In the genomic region with DNA sequence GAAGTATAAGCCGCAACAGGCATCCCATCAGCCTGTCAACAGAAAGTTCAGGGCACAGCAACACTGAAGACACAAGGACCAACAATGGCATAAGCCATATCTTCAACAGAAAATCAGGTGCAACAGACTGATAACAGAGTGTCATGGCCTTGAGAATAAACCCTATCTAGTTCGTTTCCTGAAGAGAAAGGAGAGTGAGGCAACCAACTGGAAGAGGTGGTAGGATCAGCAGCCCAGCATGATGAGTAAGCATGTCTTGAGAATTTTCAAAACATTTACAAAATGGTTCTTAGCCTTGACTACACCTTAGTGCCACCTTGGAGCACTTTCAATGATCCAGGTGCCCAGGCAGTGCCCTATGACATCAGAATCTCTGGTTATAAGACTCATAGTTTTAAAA, we compare ENCODE assay signal across 15 cellular contexts.
A peak's percentile ranks its signal among the peaks of the same experiment; 100 is the strongest.
DNase-seq lines count a peak whose midpoint lies in the region; FAIRE-seq and TF ChIP-seq lines count a peak whose summit lies in the region.
"Had no signal": no experiment of that assay in that cellular context is flagged by ENCODE, and none has a peak within 500 bp of the region (broad histone marks: within the 10 kb centered on the region; RNA-seq: fewer than 3 reads in every experiment).

No MANE protein-coding gene starts in this region.

- H3K27ac ChIP-seq in smooth muscle cell (ENCODE audit: low read depth) = no peak overlapping the region
- H3K27ac ChIP-seq: BLaER1, Peyer's patch had no signal

- H3K79me2 ChIP-seq in smooth muscle cell (ENCODE audit: low read depth) = no peaks in the 10 kb centered on the region

- H3K4me3 Mint-ChIP-seq in activated naive CD4-positive, alpha-beta T cell treated with anti-CD3 and anti-CD28 coated beads for 36 hours = no peak overlapping the region
- H3K4me3 Mint-ChIP-seq: CD8-positive, alpha-beta memory T cell had no signal

- no peaks in the 10 kb centered on the region for H3F3A ChIP-seq in smooth muscle cell (ENCODE audit: low read depth)

- intact Hi-C loops in activated naive CD4-positive, alpha-beta T cell treated with anti-CD3 and anti-CD28 coated beads for 36 hours (cut with micrococcal nuclease) = no loop called here
- intact Hi-C loops in head of caudate nucleus (cut with DNase I) = no loop called here

- H3K27ac Mint-ChIP-seq in activated naive CD4-positive, alpha-beta T cell treated with anti-CD3 and anti-CD28 coated beads for 36 hours = no peak overlapping the region
- H3K27ac Mint-ChIP-seq: CD8-positive, alpha-beta memory T cell had no signal

- H2AFZ ChIP-seq in smooth muscle cell (ENCODE audit: low read depth) = no peak overlapping the region

- no peaks in the 10 kb centered on the region for H4K20me1 ChIP-seq in smooth muscle cell (ENCODE audit: low read depth)
- H4K20me1 ChIP-seq: BLaER1 had no signal

- in situ Hi-C loops in KBM-7 (cut with MboI; ENCODE audit: low pct_unique_long_range_greater_than_20kb, low sequenced_read_pairs) = no loop called here

- DNase-seq in KBM-7 (peak; percentile 1), amniotic epithelial cell (ENCODE audit: low read depth) (peak; percentile 53), kidney tubule cell (ENCODE audit: low spot score) (peak; percentile 33), smooth muscle cell (lab: John Stamatoyannopoulos, UW; ENCODE audit: unreplicated experiment) (no peak), head of caudate nucleus (no peak), HTR-8/SVneo (ENCODE audit: insufficient read length, low spot score) (no peak)
- DNase-seq in activated naive CD4-positive, alpha-beta T cell treated with anti-CD3 and anti-CD28 coated beads for 36 hours = no peak
- DNase-seq: CD8-positive, alpha-beta memory T cell; DMS 273 treated with DMSO at 0.1 percent for 48 hours; NCI-H1048; NCI-H1694; Peyer's patch; Right ventricle myocardium superior; SK-N-SH had no signal

- H3K4me2 ChIP-seq in smooth muscle cell = no peak overlapping the region
- H3K4me2 ChIP-seq: BLaER1, SK-N-SH had no signal

- H3K4me1 Mint-ChIP-seq in activated naive CD4-positive, alpha-beta T cell treated with anti-CD3 and anti-CD28 coated beads for 36 hours (ENCODE audit: low read depth) = no peaks in the 10 kb centered on the region
- H3K4me1 Mint-ChIP-seq: CD8-positive, alpha-beta memory T cell had no signal

- FAIRE-seq in HTR-8/SVneo (lab: Jason Lieb, UNC) = no peak

- WGBS in smooth muscle cell (ENCODE audit: low lambda C conversion rate) = 92% methylated on average over 2 of the region's 2 CpGs

- no peaks in the 10 kb centered on the region for H3K36me3 ChIP-seq in smooth muscle cell (ENCODE audit: low read depth)
- H3K36me3 ChIP-seq: BLaER1, Peyer's patch had no signal

- no peaks in the 10 kb centered on the region for H3K27me3 ChIP-seq in smooth muscle cell (ENCODE audit: low read depth)
- H3K27me3 ChIP-seq: BLaER1, Peyer's patch had no signal

- H3K4me1 ChIP-seq in smooth muscle cell (ENCODE audit: low read depth) = peaks cover 15% of the 10 kb centered on the region
- H3K4me1 ChIP-seq: BLaER1, Peyer's patch had no signal

- no peaks in the 10 kb centered on the region for H3K27me3 Mint-ChIP-seq in activated naive CD4-positive, alpha-beta T cell treated with anti-CD3 and anti-CD28 coated beads for 36 hours (ENCODE audit: low read depth)

- TF ChIP-seq CTCF in smooth muscle cell (IDR thresholded peaks at IDR 0.05; ENCODE audit: borderline replicate concordance, insufficient read depth, poor library complexity, severe bottlenecking) = no peak

- no peak overlapping the region for H3K4me3 ChIP-seq in smooth muscle cell
- H3K4me3 ChIP-seq: BLaER1, Peyer's patch had no signal

- H3K9ac ChIP-seq in smooth muscle cell (ENCODE audit: low read depth) = no peak overlapping the region
- H3K9ac ChIP-seq: BLaER1, SK-N-SH had no signal

- H3K9me3 Mint-ChIP-seq in activated naive CD4-positive, alpha-beta T cell treated with anti-CD3 and anti-CD28 coated beads for 36 hours = peaks cover 1% of the 10 kb centered on the region

- CTCF ChIA-PET in activated naive CD4-positive, alpha-beta T cell treated with anti-CD3 and anti-CD28 coated beads for 36 hours (lab: Charles Lee) = no interaction called here

- no peaks in the 10 kb centered on the region for H3K9me3 ChIP-seq in smooth muscle cell (replicated peaks; ENCODE audit: low read depth)
- H3K9me3 ChIP-seq: BLaER1, Peyer's patch, SK-N-SH had no signal

- H3K36me3 Mint-ChIP-seq in activated naive CD4-positive, alpha-beta T cell treated with anti-CD3 and anti-CD28 coated beads for 36 hours (ENCODE audit: low read depth) = no peaks in the 10 kb centered on the region
- H3K36me3 Mint-ChIP-seq: CD8-positive, alpha-beta memory T cell had no signal

Comparison
In these comparisons a context has a peak if more than half of its experiments do, and no peak if none do; other contexts are left out.
1. DNase-seq: peak in KBM-7 (single experiment), amniotic epithelial cell (single experiment) and kidney tubule cell (single experiment); none in activated naive CD4-positive, alpha-beta T cell treated with anti-CD3 and anti-CD28 coated beads for 36 hours (single experiment), smooth muscle cell (single experiment), head of caudate nucleus (0 of 42) and HTR-8/SVneo (single experiment).